8 cellular contexts compared by ENCODE assay signal in genomic region chr6:89352329-89353117, GRCh38. TPM values are rescaled to one million over a fixed set of nuclear protein-coding genes. Genes with fewer than 3 reads are reported as not detected.
A peak's percentile ranks its signal among the peaks of the same experiment; 100 is the strongest.
DNase-seq lines count a peak whose midpoint lies in the region; ATAC-seq, FAIRE-seq and TF ChIP-seq lines count a peak whose summit lies in the region.

Gene UBE2J1, minus strand, starts transcription at chr6:89352722. Its CDS starts 153 bp downstream, at chr6:89352569.

- BruUV-seq in PC-3 (replicated peaks; lab: Mats Ljungman, UMichigan) = no TSS peak

- H4K20me1 ChIP-seq in PC-3 (ENCODE audit: low read length) = peaks cover 29% of the 10 kb centered on the region

- TF ChIP-seq POLR2A in esophagus muscularis mucosa (IDR thresholded peaks at IDR 0.05; ENCODE audit: low read depth) = peak; percentile 86

- ATAC-seq in HG03469 (IDR thresholded peaks at IDR 0.05; ENCODE audit: unreplicated experiment) = peak; percentile 31
- ATAC-seq in PC-3 = peak; percentile 93
- peak; percentile 92 to 94 for ATAC-seq in activated T-cell treated with anti-CD3 and anti-CD28 coated beads, Interleukin-2, amount 50 U/mL, for 72 hours (replicated peaks in 1 of 2)

- H3K36me3 ChIP-seq in PC-3 (ENCODE audit: low read depth, low read length) (no peaks in the 10 kb centered on the region), esophagus muscularis mucosa (no peaks in the 10 kb centered on the region)

- H3K27ac Mint-ChIP-seq in CD14-positive monocyte = peak within 1 kb of the TSS; percentile 93 to 98 (median 96)
- peak within 1 kb of the TSS; percentile 100 for H3K27ac Mint-ChIP-seq in activated T-cell treated with anti-CD3 and anti-CD28 coated beads, Interleukin-2, amount 50 U/mL, for 72 hours

- H3K36me3 Mint-ChIP-seq in CD14-positive monocyte = peaks cover 11% of the 10 kb centered on the region in 2 donors
- peaks cover 4 to 9% of the 10 kb centered on the region in 2 donors for H3K36me3 Mint-ChIP-seq in activated T-cell treated with anti-CD3 and anti-CD28 coated beads, Interleukin-2, amount 50 U/mL, for 72 hours (ENCODE audit: insufficient read depth in 2 of 2)

- POLR2A ChIA-PET in PC-3 (lab: Charles Lee; ENCODE audit: unreplicated experiment) = interaction anchor here (0.6 kb wide), 2 partner anchors 270 to 272 kb away, joined by 3 read pairs; partner anchors contain the start of gene PNRC1

- intact Hi-C loops in CD14-positive monocyte (cut with micrococcal nuclease) (loop anchor here (10.0 kb wide), 2 partner anchors 268 to 282 kb away; partner anchors contain the start of genes PNRC1 (in 2 of the 2) and LYRM2 (in 1 of the 2)), PC-3 (cut with micrococcal nuclease) (loop anchor here (1.0 to 5.0 kb wide), 2 partner anchors 54 to 110 kb away; no protein-coding TSS in a partner anchor), esophagus muscularis mucosa (cut with DNase I) (loop anchor here (2.0 to 5.0 kb wide), 2 partner anchors 16 to 365 kb away; no protein-coding TSS in a partner anchor)

- peak within 1 kb of the TSS; percentile 87 for H3K4me3 ChIP-seq in PC-3 (ENCODE audit: low read length)
- peak within 1 kb of the TSS; percentile 75 to 92 (median 84) for H3K4me3 ChIP-seq in esophagus muscularis mucosa

- CTCF ChIA-PET in PC-3 (lab: Charles Lee) = interaction anchor here (0.7 kb wide), 1 partner anchor 233 kb away, joined by 3 read pairs; no protein-coding TSS in a partner anchor

- no peaks in the 10 kb centered on the region for H3F3A ChIP-seq in PC-3 (ENCODE audit: low read length, unreplicated experiment)

- H3K9me3 ChIP-seq in PC-3 (ENCODE audit: low read length) (no peaks in the 10 kb centered on the region), esophagus muscularis mucosa (no peaks in the 10 kb centered on the region)

- peak within 1 kb of the TSS; percentile 94 to 95 for H3K4me3 Mint-ChIP-seq in CD14-positive monocyte
- peak within 1 kb of the TSS; percentile 95 to 99 for H3K4me3 Mint-ChIP-seq in activated T-cell treated with anti-CD3 and anti-CD28 coated beads, Interleukin-2, amount 50 U/mL, for 72 hours

- H3K9me2 ChIP-seq in PC-3 (replicated peaks; ENCODE audit: low read length) = no peaks in the 10 kb centered on the region

- peaks cover 58% of the 10 kb centered on the region for H3K4me1 Mint-ChIP-seq in CD14-positive monocyte
- H3K4me1 Mint-ChIP-seq in activated T-cell treated with anti-CD3 and anti-CD28 coated beads, Interleukin-2, amount 50 U/mL, for 72 hours (ENCODE audit: low read depth) = peaks cover 87% of the 10 kb centered on the region

- DNase-seq in CD14-positive monocyte (ENCODE audit: low spot score) (peak; percentile 95), GM19239 (ENCODE audit: insufficient read length, low spot score) (no peak), PC-3 (peak; percentile 82), esophagus muscularis mucosa (ENCODE audit: extremely low spot score) (peak; percentile 96), myocyte (ENCODE audit: low read depth) (peak; percentile 93)
- DNase-seq in activated T-cell treated with anti-CD3 and anti-CD28 coated beads, Interleukin-2, amount 50 U/mL, for 72 hours = peak; percentile 86 to 90
- DNase-seq in stimulated activated CD8-positive, alpha-beta memory T cell treated with anti-CD3 and anti-CD28 coated beads, Interleukin-7, amount 100 ng/mL, for 4 hours (ENCODE audit: low read depth in 2 of 2) = peak; percentile 34 to 77

- H3K27me3 ChIP-seq in PC-3 (ENCODE audit: low read length) (no peaks in the 10 kb centered on the region), esophagus muscularis mucosa (no peaks in the 10 kb centered on the region)

- peak within 1 kb of the TSS; percentile 98 for H3K9ac ChIP-seq in PC-3 (ENCODE audit: low read length)

- H2AFZ ChIP-seq in PC-3 (ENCODE audit: low read length) = peak within 1 kb of the TSS; percentile 86

- H3K27ac ChIP-seq in PC-3 (ENCODE audit: low read length) (peak within 1 kb of the TSS; percentile 64), esophagus muscularis mucosa (replicated peaks in 1 of 4) (peak within 1 kb of the TSS; percentile 96 to 98 (median 98))

- peaks cover 0 to 7% (median 1%) of the 10 kb centered on the region in 3 donors for H3K27me3 Mint-ChIP-seq in CD14-positive monocyte (ENCODE audit: low read depth in 3 of 3)
- H3K27me3 Mint-ChIP-seq in activated T-cell treated with anti-CD3 and anti-CD28 coated beads, Interleukin-2, amount 50 U/mL, for 72 hours (ENCODE audit: low read depth) = no peaks in the 10 kb centered on the region

- H3K4me1 ChIP-seq in PC-3 (ENCODE audit: insufficient read depth, low read length) = peaks cover 10% of the 10 kb centered on the region; the same call in 1 of the 2 replicates
- peaks cover 29 to 51% (median 45%) of the 10 kb centered on the region in 4 donors for H3K4me1 ChIP-seq in esophagus muscularis mucosa

- WGBS in esophagus muscularis mucosa = 0% methylated on average over 56 of the region's 98 CpGs

- H3K4me2 ChIP-seq in PC-3 (ENCODE audit: low read length) = peak within 1 kb of the TSS; percentile 92

- TF ChIP-seq EP300 in esophagus muscularis mucosa (IDR thresholded peaks at IDR 0.05) = no peak

- H3K9me3 Mint-ChIP-seq in CD14-positive monocyte = peaks cover 0 to 5% (median 0%) of the 10 kb centered on the region in 7 donors
- no peaks in the 10 kb centered on the region for H3K9me3 Mint-ChIP-seq in activated T-cell treated with anti-CD3 and anti-CD28 coated beads, Interleukin-2, amount 50 U/mL, for 72 hours

- TF ChIP-seq CTCF in CD14-positive monocyte (IDR thresholded peaks at IDR 0.05) (no peak), PC-3 (conservative IDR thresholded peaks at IDR 0.05; ENCODE audit: low read depth, low read length) (no peak), esophagus muscularis mucosa (IDR thresholded peaks at IDR 0.05) (no peak)

- FAIRE-seq in GM19239 (lab: Jason Lieb, UNC) = peak; percentile 48

- peaks cover 50% of the 10 kb centered on the region for H3K79me2 ChIP-seq in PC-3 (ENCODE audit: low read length)

RNA-seq across cellular contexts. Expression of gene UBE2J1, which starts in this region (rescaled TPM):
- polyA plus RNA-seq in CD14-positive monocyte = 10 to 100 TPM; 44.8 to 80.5 TPM
- total RNA-seq in PC-3 (2014; rRNA removed) = 22.4 and 23.2 TPM in 2 replicates
- 10 to 100 TPM; 20.6 to 21.4 TPM for total RNA-seq in activated T-cell treated with anti-CD3 and anti-CD28 coated beads, Interleukin-2, amount 50 U/mL, for 72 hours
- total RNA-seq in esophagus muscularis mucosa = 10 to 100 TPM; 31.0 to 36.6 (median 33.6) TPM
- 23.6 and 23.9 TPM in 2 replicates for total RNA-seq in myocyte
- 18.7 TPM for polyA plus RNA-seq in myocyte (2012)

Comparison
In these comparisons a context has a peak if more than half of its experiments do, and no peak if none do; other contexts are left out.
1. ATAC-seq: peak in every context shown above with its lines; median percentile 93 in PC-3; 93 in activated T-cell treated with anti-CD3 and anti-CD28 coated beads, Interleukin-2, amount 50 U/mL, for 72 hours; 31 in HG03469.